12 cellular contexts compared by ENCODE assay signal in the genomic region with DNA sequence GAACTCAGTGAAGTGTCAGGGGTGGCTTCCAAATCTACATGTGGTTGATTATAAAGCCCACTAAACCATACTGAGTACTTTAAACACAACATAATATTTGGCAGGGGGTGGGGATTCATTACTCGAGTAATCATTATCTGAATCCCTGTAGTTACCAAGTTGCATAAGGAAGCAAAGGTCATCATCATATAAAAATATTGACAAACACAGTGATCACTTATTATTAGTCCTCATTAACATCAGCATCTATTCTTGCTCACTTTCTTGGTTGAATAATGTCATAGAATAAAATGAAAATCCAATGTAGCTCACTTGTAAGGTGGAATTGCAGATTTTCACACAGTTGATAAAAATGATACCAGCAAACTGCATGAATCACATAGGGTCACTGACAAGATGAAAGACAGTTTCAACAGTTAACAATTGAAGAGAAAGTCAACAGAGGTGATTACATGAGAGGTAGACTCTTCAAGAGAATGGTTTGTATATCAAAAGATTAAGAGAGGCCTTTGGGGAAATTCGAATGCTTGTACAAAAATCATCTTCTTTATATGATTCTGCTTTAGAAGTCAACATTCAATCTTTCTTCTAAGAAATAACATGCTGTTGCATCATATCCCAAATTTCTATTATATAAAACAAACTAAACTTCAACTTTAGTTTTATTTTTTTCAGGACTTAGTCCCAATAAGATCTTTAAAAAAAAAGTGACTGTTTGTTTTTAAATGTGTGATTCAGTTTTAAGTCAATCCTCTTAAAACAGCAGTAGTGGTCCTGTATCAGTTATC.
DNase-seq lines count a peak whose midpoint lies in the region; ATAC-seq and TF ChIP-seq lines count a peak whose summit lies in the region.
"Had no signal": no experiment of that assay in that cellular context is flagged by ENCODE, and none has a peak within 500 bp of the region (broad histone marks: within the 10 kb centered on the region; RNA-seq: fewer than 3 reads in every experiment).

No MANE protein-coding gene starts in this region.

- no peaks in the 10 kb centered on the region for H3K27me3 ChIP-seq in RWPE2 (ENCODE audit: insufficient read depth, poor library complexity, severe bottlenecking)
- H3K27me3 ChIP-seq in body of pancreas = no peaks in the 10 kb centered on the region

- CTCF ChIA-PET in activated CD4-positive, alpha-beta T cell treated with anti-CD3 and anti-CD28 coated beads, Interleukin-2, amount 10 ng/mL, durations not matched to agents 7 days and 5 days (lab: Charles Lee) = interaction anchor here (1.3 kb wide), 1 partner anchor 40 kb away, joined by 4 read pairs; no protein-coding TSS in a partner anchor

- H3K9me3 Mint-ChIP-seq in activated CD4-positive, alpha-beta T cell treated with anti-CD3 and anti-CD28 coated beads, Interleukin-2, amount 10 ng/mL, durations not matched to agents 7 days and 5 days = no peaks in the 10 kb centered on the region
- H3K9me3 Mint-ChIP-seq in effector memory CD8-positive, alpha-beta T cell = no peaks in the 10 kb centered on the region
- no peaks in the 10 kb centered on the region for H3K9me3 Mint-ChIP-seq in stimulated activated naive B cell treated with anti-CD40 and anti-IgM and Interleukin-4, amounts not matched to agents 10 μg/mL and 1 μg/mL and 100 μg/mL, for 72 hours
- H3K9me3 Mint-ChIP-seq: nephron progenitor cell had no signal

- H3K36me3 Mint-ChIP-seq in activated CD4-positive, alpha-beta T cell treated with anti-CD3 and anti-CD28 coated beads, Interleukin-2, amount 10 ng/mL, durations not matched to agents 7 days and 5 days (ENCODE audit: low read depth) = peaks cover 64% of the 10 kb centered on the region
- H3K36me3 Mint-ChIP-seq in effector memory CD8-positive, alpha-beta T cell (ENCODE audit: insufficient read depth) = peaks cover 79% of the 10 kb centered on the region
- H3K36me3 Mint-ChIP-seq in stimulated activated naive B cell treated with anti-CD40 and anti-IgM and Interleukin-4, amounts not matched to agents 10 μg/mL and 1 μg/mL and 100 μg/mL, for 72 hours = peaks cover 23 to 41% of the 10 kb centered on the region in 2 donors

- H3K4me3 ChIP-seq in RWPE2 (ENCODE audit: severe bottlenecking) (no peak overlapping the region), body of pancreas (no peak overlapping the region)

- ATAC-seq in RWPE2 (ENCODE audit: low read depth) (no peak), body of pancreas (no peak), HG03439 (IDR thresholded peaks at IDR 0.05; ENCODE audit: unreplicated experiment) (no peak)
- ATAC-seq in effector memory CD8-positive, alpha-beta T cell (replicated peaks) = no peak
- no peak for ATAC-seq in stimulated activated naive B cell treated with anti-CD40 and anti-IgM and Interleukin-4, amounts not matched to agents 10 μg/mL and 1 μg/mL and 100 μg/mL, for 72 hours (replicated peaks)

- H3K4me3 Mint-ChIP-seq in activated CD4-positive, alpha-beta T cell treated with anti-CD3 and anti-CD28 coated beads, Interleukin-2, amount 10 ng/mL, durations not matched to agents 7 days and 5 days = no peak overlapping the region
- H3K4me3 Mint-ChIP-seq in effector memory CD8-positive, alpha-beta T cell = peak overlapping the region; percentile 69 to 76
- H3K4me3 Mint-ChIP-seq in stimulated activated naive B cell treated with anti-CD40 and anti-IgM and Interleukin-4, amounts not matched to agents 10 μg/mL and 1 μg/mL and 100 μg/mL, for 72 hours = no peak overlapping the region
- H3K4me3 Mint-ChIP-seq: nephron progenitor cell had no signal

- H3K36me3 ChIP-seq in RWPE2 (ENCODE audit: low read depth) (peaks cover 12% of the 10 kb centered on the region), body of pancreas (replicated peaks in 1 of 2; ENCODE audit: insufficient read depth in 1 of 2, low read depth in 2 of 2) (no peaks in the 10 kb centered on the region)

- TF ChIP-seq CTCF in RWPE2 (IDR thresholded peaks at IDR 0.05; ENCODE audit: poor library complexity, severe bottlenecking) (no peak), body of pancreas (IDR thresholded peaks at IDR 0.05) (no peak)

- H3K4me1 ChIP-seq in RWPE2 (ENCODE audit: insufficient read depth, poor library complexity, severe bottlenecking) (peaks cover 51% of the 10 kb centered on the region), body of pancreas (peaks cover 73% of the 10 kb centered on the region)

- intact Hi-C loops in body of pancreas (cut with DNase I) = no loop called here

- POLR2A ChIA-PET in activated CD4-positive, alpha-beta T cell treated with anti-CD3 and anti-CD28 coated beads, Interleukin-2, amount 10 ng/mL, durations not matched to agents 7 days and 5 days (lab: Charles Lee) = no interaction called here

- H3K4me1 Mint-ChIP-seq in activated CD4-positive, alpha-beta T cell treated with anti-CD3 and anti-CD28 coated beads, Interleukin-2, amount 10 ng/mL, durations not matched to agents 7 days and 5 days = peaks cover 89% of the 10 kb centered on the region
- peaks cover 66 to 76% of the 10 kb centered on the region in 2 donors for H3K4me1 Mint-ChIP-seq in effector memory CD8-positive, alpha-beta T cell (ENCODE audit: low read depth in 2 of 2)
- peaks cover 37 to 60% of the 10 kb centered on the region in 2 donors for H3K4me1 Mint-ChIP-seq in stimulated activated naive B cell treated with anti-CD40 and anti-IgM and Interleukin-4, amounts not matched to agents 10 μg/mL and 1 μg/mL and 100 μg/mL, for 72 hours

- H3K9me3 ChIP-seq in RWPE2 (ENCODE audit: severe bottlenecking) (no peaks in the 10 kb centered on the region), body of pancreas (no peaks in the 10 kb centered on the region)

- WGBS in body of pancreas, 2 donors = 55 to 59% methylated on average over 2 of the region's 2 CpGs

- H3K27me3 Mint-ChIP-seq in activated CD4-positive, alpha-beta T cell treated with anti-CD3 and anti-CD28 coated beads, Interleukin-2, amount 10 ng/mL, durations not matched to agents 7 days and 5 days = no peaks in the 10 kb centered on the region
- H3K27me3 Mint-ChIP-seq in effector memory CD8-positive, alpha-beta T cell = no peaks in the 10 kb centered on the region
- no peaks in the 10 kb centered on the region for H3K27me3 Mint-ChIP-seq in stimulated activated naive B cell treated with anti-CD40 and anti-IgM and Interleukin-4, amounts not matched to agents 10 μg/mL and 1 μg/mL and 100 μg/mL, for 72 hours

- no peak for DNase-seq in activated CD4-positive, alpha-beta T cell treated with anti-CD3 and anti-CD28 coated beads, Interleukin-2, amount 10 ng/mL, durations not matched to agents 7 days and 5 days
- no peak for DNase-seq in activated CD4-positive, alpha-beta T cell treated with anti-CD3 and anti-CD28 coated beads, Interleukin-2, amount 50 U/mL, for 1 hour
- DNase-seq in RWPE2 (ENCODE audit: low spot score) (no peak), body of pancreas (no peak), NCI-H524 treated with DMSO at 0.1 percent for 48 hours (lab: John Stamatoyannopoulos, UW) (no peak)
- DNase-seq in effector memory CD8-positive, alpha-beta T cell = no peak
- DNase-seq in stimulated activated naive B cell treated with anti-CD40 and anti-IgM and Interleukin-4, amounts not matched to agents 10 μg/mL and 1 μg/mL and 100 μg/mL, for 72 hours = no peak
- DNase-seq: activated CD4-positive, CD25-positive, alpha-beta regulatory T cell treated with anti-CD3 and anti-CD28 coated beads, Interleukin-2, amount 50 U/mL, for 72 hours; anterior cingulate cortex; nephron progenitor cell; stimulated activated CD4-positive, alpha-beta T cell treated with anti-CD3 and anti-CD28 coated beads, Interleukin-12 subunit alpha, Interleukin-12 subunit beta, amount 100 ng/mL, for 4 hours had no signal

- H3K27ac ChIP-seq in RWPE2 (ENCODE audit: poor library complexity, severe bottlenecking) (peak overlapping the region; percentile 100), body of pancreas (no peak overlapping the region)

- H3K27ac Mint-ChIP-seq in activated CD4-positive, alpha-beta T cell treated with anti-CD3 and anti-CD28 coated beads, Interleukin-2, amount 10 ng/mL, durations not matched to agents 7 days and 5 days = peak overlapping the region; percentile 77
- peak overlapping the region; percentile 86 to 93 for H3K27ac Mint-ChIP-seq in effector memory CD8-positive, alpha-beta T cell
- peak overlapping the region; percentile 65 for H3K27ac Mint-ChIP-seq in stimulated activated naive B cell treated with anti-CD40 and anti-IgM and Interleukin-4, amounts not matched to agents 10 μg/mL and 1 μg/mL and 100 μg/mL, for 72 hours
- H3K27ac Mint-ChIP-seq: nephron progenitor cell had no signal

- TF ChIP-seq POLR2A in body of pancreas (IDR thresholded peaks at IDR 0.05) = no peak

Comparison
In these comparisons a context has a peak if more than half of its experiments do, and no peak if none do; other contexts are left out.
1. H3K4me3 Mint-ChIP-seq: peak in effector memory CD8-positive, alpha-beta T cell (2 of 2); none in activated CD4-positive, alpha-beta T cell treated with anti-CD3 and anti-CD28 coated beads, Interleukin-2, amount 10 ng/mL, durations not matched to agents 7 days and 5 days (single experiment) and stimulated activated naive B cell treated with anti-CD40 and anti-IgM and Interleukin-4, amounts not matched to agents 10 μg/mL and 1 μg/mL and 100 μg/mL, for 72 hours (0 of 2).
2. Peak in every context shown above with its lines, with median percentiles within 50 percentile points of each other: H3K27ac Mint-ChIP-seq.